In the genomic region with DNA sequence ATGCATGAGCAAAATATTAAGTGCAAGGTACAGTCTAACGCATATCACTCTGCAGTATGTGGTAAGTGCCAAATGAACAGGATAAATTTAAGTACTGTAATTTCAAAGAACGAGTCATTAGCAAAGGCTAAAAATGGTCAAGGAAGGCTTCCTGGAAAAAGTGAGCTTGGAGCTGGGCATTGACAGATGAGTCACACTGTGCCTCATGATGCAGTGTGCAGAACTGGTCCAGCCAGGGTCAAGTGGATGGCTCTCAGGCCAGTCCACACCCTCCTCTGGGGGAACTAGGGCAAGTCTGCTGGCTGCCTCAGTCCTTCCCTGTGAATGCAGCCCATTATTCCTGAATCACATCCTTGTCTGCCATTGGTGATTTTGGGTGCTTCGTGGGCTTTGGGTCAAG, we compare ENCODE assay signal across 13 cellular contexts.
A peak's percentile ranks its signal among the peaks of the same experiment; 100 is the strongest.
DNase-seq lines count a peak whose midpoint lies in the region; ATAC-seq, FAIRE-seq and TF ChIP-seq lines count a peak whose summit lies in the region.
"Had no signal": no experiment of that assay in that cellular context is flagged by ENCODE, and none has a peak within 500 bp of the region (broad histone marks: within the 10 kb centered on the region; RNA-seq: fewer than 3 reads in every experiment).

No MANE protein-coding gene starts in this region.

- TF ChIP-seq CTCF in esophagus squamous epithelium (IDR thresholded peaks at IDR 0.05), result no peak
- no peak for TF ChIP-seq CTCF in pancreas (IDR thresholded peaks at IDR 0.05)
- TF ChIP-seq CTCF in A673 (conservative IDR thresholded peaks at IDR 0.05; ENCODE audit: low read depth, low read length), result no peak
- no peak for TF ChIP-seq CTCF in BE2C (IDR thresholded peaks at IDR 0.05; ENCODE audit: low read depth, low read length)

- DNase-seq in DMS53 treated with DMSO at 0.1 percent for 48 hours (lab: John Stamatoyannopoulos, UW; ENCODE audit: unreplicated experiment), result peak; percentile 3
- DNase-seq in MG63, result peak; percentile 73
- DNase-seq in esophagus squamous epithelium (lab: John Stamatoyannopoulos, UW), result no peak
- DNase-seq in pancreas, result peak in 1 of 6 donors; percentile 23
- no peak for DNase-seq in A673 (ENCODE audit: low spot score)
- no peak for DNase-seq in stimulated activated naive B cell treated with anti-CD40 and anti-IgM and Interleukin-4, amounts not matched to agents 10 μg/mL and 1 μg/mL and 100 μg/mL, for 72 hours
- no peak for DNase-seq in GM19239 (ENCODE audit: insufficient read length, low spot score)
- no peak for DNase-seq in BE2C
- DNase-seq: activated CD8-positive, alpha-beta memory T cell treated with anti-CD3 and anti-CD28 coated beads for 24 hours; heart right ventricle had no signal

- TF ChIP-seq POLR2A in esophagus squamous epithelium (IDR thresholded peaks at IDR 0.05), result no peak

- H3K9me3 Mint-ChIP-seq in stimulated activated naive B cell treated with anti-CD40 and anti-IgM and Interleukin-4, amounts not matched to agents 10 μg/mL and 1 μg/mL and 100 μg/mL, for 72 hours, result no peaks in the 10 kb centered on the region
- H3K9me3 Mint-ChIP-seq: stimulated activated memory B cell treated with anti-CD40 and anti-IgM and Interleukin-4, amounts not matched to agents 10 μg/mL and 1 μg/mL and 100 μg/mL, for 72 hours had no signal

- H3K36me3 Mint-ChIP-seq in stimulated activated naive B cell treated with anti-CD40 and anti-IgM and Interleukin-4, amounts not matched to agents 10 μg/mL and 1 μg/mL and 100 μg/mL, for 72 hours, result no peaks in the 10 kb centered on the region
- H3K36me3 Mint-ChIP-seq: activated naive CD8-positive, alpha-beta T cell; stimulated activated memory B cell treated with anti-CD40 and anti-IgM and Interleukin-4, amounts not matched to agents 10 μg/mL and 1 μg/mL and 100 μg/mL, for 72 hours had no signal

- POLR2A ChIA-PET in A673 (lab: Charles Lee; ENCODE audit: low non-redundant PET), result no interaction called here

- intact Hi-C loops in esophagus squamous epithelium (cut with DNase I) (no loop called here), pancreas (cut with DNase I) (no loop called here), A673 (cut with micrococcal nuclease; ENCODE audit: unreplicated experiment) (no loop called here)

- peak overlapping the region; percentile 34 to 65 (median 40) for H3K27ac ChIP-seq in esophagus squamous epithelium
- peak overlapping the region in 1 of 4 donors; percentile 14 for H3K27ac ChIP-seq in pancreas
- no peak overlapping the region for H3K27ac ChIP-seq in A673 (ENCODE audit: low read depth, low read length, poor library complexity, severe bottlenecking)
- H3K27ac ChIP-seq: heart right ventricle had no signal

- CTCF ChIA-PET in A673 (lab: Charles Lee), result no interaction called here

- peak in 3 of 4 donors; percentile 66 to 83 (median 80) for ATAC-seq in pancreas
- ATAC-seq in stimulated activated naive B cell treated with anti-CD40 and anti-IgM and Interleukin-4, amounts not matched to agents 10 μg/mL and 1 μg/mL and 100 μg/mL, for 72 hours (replicated peaks), result no peak
- ATAC-seq: stimulated activated memory B cell treated with anti-CD40 and anti-IgM and Interleukin-4, amounts not matched to agents 10 μg/mL and 1 μg/mL and 100 μg/mL, for 72 hours had no signal

- no peaks in the 10 kb centered on the region for H3K36me3 ChIP-seq in MG63
- H3K36me3 ChIP-seq in esophagus squamous epithelium, result no peaks in the 10 kb centered on the region
- H3K36me3 ChIP-seq in pancreas, result no peaks in the 10 kb centered on the region
- no peaks in the 10 kb centered on the region for H3K36me3 ChIP-seq in A673 (ENCODE audit: insufficient read depth, low read length, poor library complexity, severe bottlenecking)
- no peaks in the 10 kb centered on the region for H3K36me3 ChIP-seq in BE2C
- H3K36me3 ChIP-seq: heart right ventricle had no signal

- peaks cover 18 to 24% of the 10 kb centered on the region in 2 donors for H3K27me3 Mint-ChIP-seq in stimulated activated naive B cell treated with anti-CD40 and anti-IgM and Interleukin-4, amounts not matched to agents 10 μg/mL and 1 μg/mL and 100 μg/mL, for 72 hours

- no TSS peak for BruUV-seq in A673 (replicated peaks; lab: Mats Ljungman, UMichigan)

- no peaks in the 10 kb centered on the region for H3K27me3 ChIP-seq in MG63
- no peaks in the 10 kb centered on the region for H3K27me3 ChIP-seq in esophagus squamous epithelium
- H3K27me3 ChIP-seq in pancreas, result no peaks in the 10 kb centered on the region
- no peaks in the 10 kb centered on the region for H3K27me3 ChIP-seq in A673 (replicated peaks; ENCODE audit: insufficient read depth, low read depth, low read length, poor library complexity)
- no peaks in the 10 kb centered on the region for H3K27me3 ChIP-seq in BE2C

- H3K4me3 ChIP-seq in MG63 (no peak overlapping the region), esophagus squamous epithelium (no peak overlapping the region), pancreas (no peak overlapping the region), A673 (ENCODE audit: low read depth, low read length, poor library complexity, severe bottlenecking) (no peak overlapping the region), BE2C (ENCODE audit: low read depth, low read length) (no peak overlapping the region)
- H3K4me3 ChIP-seq: heart right ventricle had no signal

- no peak overlapping the region for H3K27ac Mint-ChIP-seq in stimulated activated naive B cell treated with anti-CD40 and anti-IgM and Interleukin-4, amounts not matched to agents 10 μg/mL and 1 μg/mL and 100 μg/mL, for 72 hours
- H3K27ac Mint-ChIP-seq: activated naive CD8-positive, alpha-beta T cell; stimulated activated memory B cell treated with anti-CD40 and anti-IgM and Interleukin-4, amounts not matched to agents 10 μg/mL and 1 μg/mL and 100 μg/mL, for 72 hours had no signal

- peaks cover 0 to 14% (median 5%) of the 10 kb centered on the region in 3 donors for H3K4me1 ChIP-seq in esophagus squamous epithelium
- no peaks in the 10 kb centered on the region for H3K4me1 ChIP-seq in pancreas
- H3K4me1 ChIP-seq in A673 (ENCODE audit: insufficient read depth, low read length, poor library complexity, severe bottlenecking), result no peaks in the 10 kb centered on the region
- H3K4me1 ChIP-seq in BE2C, result no peaks in the 10 kb centered on the region
- H3K4me1 ChIP-seq: heart right ventricle had no signal

- no peak overlapping the region for H3K4me3 Mint-ChIP-seq in stimulated activated naive B cell treated with anti-CD40 and anti-IgM and Interleukin-4, amounts not matched to agents 10 μg/mL and 1 μg/mL and 100 μg/mL, for 72 hours
- H3K4me3 Mint-ChIP-seq: activated naive CD8-positive, alpha-beta T cell; stimulated activated memory B cell treated with anti-CD40 and anti-IgM and Interleukin-4, amounts not matched to agents 10 μg/mL and 1 μg/mL and 100 μg/mL, for 72 hours had no signal

- H3K4me1 Mint-ChIP-seq in stimulated activated naive B cell treated with anti-CD40 and anti-IgM and Interleukin-4, amounts not matched to agents 10 μg/mL and 1 μg/mL and 100 μg/mL, for 72 hours, result no peaks in the 10 kb centered on the region
- H3K4me1 Mint-ChIP-seq: stimulated activated memory B cell treated with anti-CD40 and anti-IgM and Interleukin-4, amounts not matched to agents 10 μg/mL and 1 μg/mL and 100 μg/mL, for 72 hours had no signal

- FAIRE-seq in pancreas (lab: Jason Lieb, UNC) (no peak), GM19239 (lab: Jason Lieb, UNC) (no peak)
- FAIRE-seq: colon had no signal

- WGBS in esophagus squamous epithelium, 2 donors, result 44 to 56% methylated on average over 2 to 3 of the region's 3 CpGs
- WGBS in pancreas, 2 donors, result 72 to 76% methylated on average over 3 of the region's 3 CpGs

- no peaks in the 10 kb centered on the region for H3K9me3 ChIP-seq in MG63
- H3K9me3 ChIP-seq in esophagus squamous epithelium, result no peaks in the 10 kb centered on the region
- H3K9me3 ChIP-seq in pancreas, result no peaks in the 10 kb centered on the region
- H3K9me3 ChIP-seq in A673 (ENCODE audit: low read depth, low read length, poor library complexity, severe bottlenecking), result no peaks in the 10 kb centered on the region
- no peaks in the 10 kb centered on the region for H3K9me3 ChIP-seq in BE2C
- H3K9me3 ChIP-seq: heart right ventricle had no signal

Comparison
In these comparisons a context has a peak if more than half of its experiments do, and no peak if none do; other contexts are left out.
1. DNase-seq: peak in DMS53 treated with DMSO at 0.1 percent for 48 hours (single experiment) and MG63 (single experiment); none in esophagus squamous epithelium (single experiment), A673 (single experiment), stimulated activated naive B cell treated with anti-CD40 and anti-IgM and Interleukin-4, amounts not matched to agents 10 μg/mL and 1 μg/mL and 100 μg/mL, for 72 hours (single experiment), GM19239 (single experiment) and BE2C (single experiment).
2. ATAC-seq: peak in pancreas (3 of 4); none in stimulated activated naive B cell treated with anti-CD40 and anti-IgM and Interleukin-4, amounts not matched to agents 10 μg/mL and 1 μg/mL and 100 μg/mL, for 72 hours (0 of 2).